2 cellular contexts compared by ENCODE assay signal in the genomic region with DNA sequence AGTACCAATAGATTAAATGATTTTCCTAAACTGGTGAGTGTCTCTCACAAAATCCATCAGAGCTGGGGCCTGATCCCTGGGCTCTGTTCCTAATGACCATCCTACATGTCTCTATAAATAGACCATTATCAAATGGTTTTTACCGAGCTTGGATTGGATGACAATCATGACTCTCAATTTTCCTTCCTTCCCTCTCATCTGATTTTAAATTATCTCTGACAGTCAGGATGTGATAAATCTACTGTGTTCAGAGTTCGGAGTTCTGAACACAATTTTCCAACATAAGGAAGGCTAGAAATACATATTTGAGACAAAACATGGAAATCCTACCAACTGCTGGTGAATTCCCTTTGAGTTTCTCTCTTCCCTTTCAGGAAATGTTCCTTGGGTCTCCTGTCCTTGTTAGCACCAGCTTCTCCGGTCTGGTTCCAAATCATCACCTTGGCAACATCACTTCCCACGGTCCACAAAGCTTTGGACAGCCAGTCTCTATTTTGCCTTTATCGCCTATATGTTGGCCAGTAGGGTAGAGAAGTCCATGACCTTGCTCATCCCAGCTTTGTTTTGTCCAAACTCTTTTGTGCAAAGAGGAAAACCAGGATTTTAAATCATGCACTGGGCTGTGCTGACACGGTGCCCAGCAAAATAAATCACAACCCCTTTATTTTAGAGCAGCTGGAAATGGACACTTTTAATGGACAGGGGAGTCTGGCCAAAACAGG.
TF ChIP-seq lines count a peak whose summit lies in the region.

No MANE protein-coding gene starts in this region.

TF ChIP-seq in endothelial cell of umbilical vein, 7 proteins besides CTCF, POLR2A, EP300 and RAD21 (continued from another document):
- TF ChIP-seq, protein P1, sequence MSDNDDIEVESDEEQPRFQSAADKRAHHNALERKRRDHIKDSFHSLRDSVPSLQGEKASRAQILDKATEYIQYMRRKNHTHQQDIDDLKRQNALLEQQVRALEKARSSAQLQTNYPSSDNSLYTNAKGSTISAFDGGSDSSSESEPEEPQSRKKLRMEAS (IDR thresholded peaks at IDR 0.05; ENCODE audit: insufficient read depth, insufficient read length), result no peak
- TF ChIP-seq MYC (IDR thresholded peaks at IDR 0.05; ENCODE audit: low read depth, low read length) (no peak), POLR2AphosphoS5 (IDR thresholded peaks at IDR 0.05; ENCODE audit: insufficient read depth, low read depth, low read length) (peak; percentile 13), FOS (IDR thresholded peaks at IDR 0.05; ENCODE audit: borderline replicate concordance, insufficient read depth, low read length) (peak; percentile 35), EZH2 (IDR thresholded peaks at IDR 0.05; ENCODE audit: borderline replicate concordance, low read depth, low read length, severe bottlenecking) (no peak)

TF ChIP-seq in neural cell, 6 proteins besides CTCF, POLR2A, EP300 and RAD21 (continued from another document):
- TF ChIP-seq, protein P2, sequence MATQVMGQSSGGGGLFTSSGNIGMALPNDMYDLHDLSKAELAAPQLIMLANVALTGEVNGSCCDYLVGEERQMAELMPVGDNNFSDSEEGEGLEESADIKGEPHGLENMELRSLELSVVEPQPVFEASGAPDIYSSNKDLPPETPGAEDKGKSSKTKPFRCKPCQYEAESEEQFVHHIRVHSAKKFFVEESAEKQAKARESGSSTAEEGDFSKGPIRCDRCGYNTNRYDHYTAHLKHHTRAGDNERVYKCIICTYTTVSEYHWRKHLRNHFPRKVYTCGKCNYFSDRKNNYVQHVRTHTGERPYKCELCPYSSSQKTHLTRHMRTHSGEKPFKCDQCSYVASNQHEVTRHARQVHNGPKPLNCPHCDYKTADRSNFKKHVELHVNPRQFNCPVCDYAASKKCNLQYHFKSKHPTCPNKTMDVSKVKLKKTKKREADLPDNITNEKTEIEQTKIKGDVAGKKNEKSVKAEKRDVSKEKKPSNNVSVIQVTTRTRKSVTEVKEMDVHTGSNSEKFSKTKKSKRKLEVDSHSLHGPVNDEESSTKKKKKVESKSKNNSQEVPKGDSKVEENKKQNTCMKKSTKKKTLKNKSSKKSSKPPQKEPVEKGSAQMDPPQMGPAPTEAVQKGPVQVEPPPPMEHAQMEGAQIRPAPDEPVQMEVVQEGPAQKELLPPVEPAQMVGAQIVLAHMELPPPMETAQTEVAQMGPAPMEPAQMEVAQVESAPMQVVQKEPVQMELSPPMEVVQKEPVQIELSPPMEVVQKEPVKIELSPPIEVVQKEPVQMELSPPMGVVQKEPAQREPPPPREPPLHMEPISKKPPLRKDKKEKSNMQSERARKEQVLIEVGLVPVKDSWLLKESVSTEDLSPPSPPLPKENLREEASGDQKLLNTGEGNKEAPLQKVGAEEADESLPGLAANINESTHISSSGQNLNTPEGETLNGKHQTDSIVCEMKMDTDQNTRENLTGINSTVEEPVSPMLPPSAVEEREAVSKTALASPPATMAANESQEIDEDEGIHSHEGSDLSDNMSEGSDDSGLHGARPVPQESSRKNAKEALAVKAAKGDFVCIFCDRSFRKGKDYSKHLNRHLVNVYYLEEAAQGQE (IDR thresholded peaks at IDR 0.05; ENCODE audit: borderline replicate concordance), result peak; percentile 24
